11 cellular contexts compared by ENCODE assay signal in genomic region chr6:109892451-109893435, GRCh38.
DNase-seq lines count a peak whose midpoint lies in the region; ATAC-seq and TF ChIP-seq lines count a peak whose summit lies in the region.
"Had no signal": no experiment of that assay in that cellular context is flagged by ENCODE, and none has a peak within 500 bp of the region (broad histone marks: within the 10 kb centered on the region; RNA-seq: fewer than 3 reads in every experiment).

No MANE protein-coding gene starts in this region.

- peak in 4 of 7 experiments; percentile 8 to 45 (median 10) for TF ChIP-seq CTCF in stomach (IDR thresholded peaks at IDR 0.05)

- H3K9me3 ChIP-seq in HUES48 (ENCODE audit: control insufficient read depth, insufficient read depth, low read length) = peaks cover 22% of the 10 kb centered on the region
- peaks cover 16% of the 10 kb centered on the region for H3K9me3 ChIP-seq in iPS-15b (ENCODE audit: control insufficient read depth, insufficient read depth, low read length)
- H3K9me3 ChIP-seq in stomach = no peaks in the 10 kb centered on the region
- H3K9me3 ChIP-seq: esophagus muscularis mucosa had no signal

- no peaks in the 10 kb centered on the region for H3K4me1 Mint-ChIP-seq in activated T-cell treated with anti-CD3 and anti-CD28 coated beads, Interleukin-2, amount 50 U/mL, for 72 hours (ENCODE audit: low read depth)

- no peak overlapping the region for H3K27ac Mint-ChIP-seq in activated T-cell treated with anti-CD3 and anti-CD28 coated beads, Interleukin-2, amount 50 U/mL, for 72 hours
- H3K27ac Mint-ChIP-seq: activated naive CD8-positive, alpha-beta T cell had no signal

- TF ChIP-seq POLR2A in stomach (IDR thresholded peaks at IDR 0.05) = no peak
- TF ChIP-seq POLR2A in GM18505 (IDR thresholded peaks at IDR 0.05; ENCODE audit: borderline replicate concordance, extremely low read depth, insufficient read depth, insufficient read length) = no peak

- H3K27me3 ChIP-seq in HUES48 (ENCODE audit: control insufficient read depth, insufficient read depth, low read length) (no peaks in the 10 kb centered on the region), iPS-15b (ENCODE audit: control insufficient read depth, insufficient read depth, low read length) (no peaks in the 10 kb centered on the region), stomach (no peaks in the 10 kb centered on the region)
- H3K27me3 ChIP-seq: esophagus muscularis mucosa had no signal

- TF ChIP-seq EP300 in stomach (IDR thresholded peaks at IDR 0.05) = no peak

- peak overlapping the region; percentile 21; the same call in 1 of the 2 replicates for H3K4me3 ChIP-seq in HUES48 (ENCODE audit: low read depth, low read length)
- H3K4me3 ChIP-seq in iPS-15b (ENCODE audit: low read depth, low read length) = peak overlapping the region; percentile 5
- peak overlapping the region in 1 of 4 donors; percentile 9 for H3K4me3 ChIP-seq in stomach
- H3K4me3 ChIP-seq: esophagus muscularis mucosa had no signal

- H3K9ac ChIP-seq in HUES48 (ENCODE audit: low read depth, low read length) (no peak overlapping the region), iPS-15b (ENCODE audit: low read depth, low read length) (no peak overlapping the region)

- H3K36me3 Mint-ChIP-seq in activated T-cell treated with anti-CD3 and anti-CD28 coated beads, Interleukin-2, amount 50 U/mL, for 72 hours (ENCODE audit: insufficient read depth in 2 of 2) = no peaks in the 10 kb centered on the region
- H3K36me3 Mint-ChIP-seq: activated naive CD8-positive, alpha-beta T cell had no signal

- no peaks in the 10 kb centered on the region for H3K9me3 Mint-ChIP-seq in activated T-cell treated with anti-CD3 and anti-CD28 coated beads, Interleukin-2, amount 50 U/mL, for 72 hours

- no peak overlapping the region for H3K4me3 Mint-ChIP-seq in activated T-cell treated with anti-CD3 and anti-CD28 coated beads, Interleukin-2, amount 50 U/mL, for 72 hours
- H3K4me3 Mint-ChIP-seq: activated naive CD8-positive, alpha-beta T cell had no signal

- no peak for ATAC-seq in activated T-cell treated with anti-CD3 and anti-CD28 coated beads, Interleukin-2, amount 50 U/mL, for 72 hours (replicated peaks in 1 of 2)
- ATAC-seq in GM18505 (IDR thresholded peaks at IDR 0.05; ENCODE audit: unreplicated experiment) (no peak), GM18870 (IDR thresholded peaks at IDR 0.05; ENCODE audit: unreplicated experiment) (no peak)

- WGBS in stomach, 5 donors = 29 to 50% (median 43%) methylated on average over 11 of the region's 11 CpGs

- intact Hi-C loops in stomach (cut with DNase I; ENCODE audit: low total_unique reads) = no loop called here

- H3K27me3 Mint-ChIP-seq in activated T-cell treated with anti-CD3 and anti-CD28 coated beads, Interleukin-2, amount 50 U/mL, for 72 hours (ENCODE audit: low read depth) = peaks cover 10% of the 10 kb centered on the region

- DNase-seq in RPMI8226 (peak; percentile 4), stomach (peak; percentile 77), AML-193 (lab: John Stamatoyannopoulos, UW) (no peak)
- DNase-seq in activated T-cell treated with anti-CD3 and anti-CD28 coated beads, Interleukin-2, amount 50 U/mL, for 72 hours = no peak
- DNase-seq: activated CD4-positive, CD25-positive, alpha-beta regulatory T cell had no signal

- H3K36me3 ChIP-seq in HUES48 (ENCODE audit: control insufficient read depth, insufficient read depth, low read length) = no peaks in the 10 kb centered on the region
- no peaks in the 10 kb centered on the region for H3K36me3 ChIP-seq in iPS-15b (ENCODE audit: control insufficient read depth, insufficient read depth, low read length)
- H3K36me3 ChIP-seq in stomach = no peaks in the 10 kb centered on the region
- H3K36me3 ChIP-seq: esophagus muscularis mucosa had no signal

- H3K27ac ChIP-seq in HUES48 (ENCODE audit: low read depth, low read length) = peak overlapping the region; percentile 72
- peak overlapping the region; percentile 67 to 85 (median 79) for H3K27ac ChIP-seq in stomach

- H3K4me1 ChIP-seq in HUES48 (ENCODE audit: control insufficient read depth, insufficient read depth, low read length) = 0 out of 2 replicates have a peak, but pooled peaks cover 12% of the 10 kb centered on the region
- peaks cover 5% of the 10 kb centered on the region for H3K4me1 ChIP-seq in iPS-15b (ENCODE audit: control insufficient read depth, insufficient read depth, low read length)
- H3K4me1 ChIP-seq in stomach = peaks cover 11 to 30% (median 23%) of the 10 kb centered on the region in 4 donors

Comparison
In these comparisons a context has a peak if more than half of its experiments do, and no peak if none do; other contexts are left out.
1. DNase-seq: peak in RPMI8226 (single experiment) and stomach (single experiment); none in AML-193 (0 of 2) and activated T-cell treated with anti-CD3 and anti-CD28 coated beads, Interleukin-2, amount 50 U/mL, for 72 hours (0 of 2).